ENCODE assay signal across 9 cellular contexts in the genomic region with DNA sequence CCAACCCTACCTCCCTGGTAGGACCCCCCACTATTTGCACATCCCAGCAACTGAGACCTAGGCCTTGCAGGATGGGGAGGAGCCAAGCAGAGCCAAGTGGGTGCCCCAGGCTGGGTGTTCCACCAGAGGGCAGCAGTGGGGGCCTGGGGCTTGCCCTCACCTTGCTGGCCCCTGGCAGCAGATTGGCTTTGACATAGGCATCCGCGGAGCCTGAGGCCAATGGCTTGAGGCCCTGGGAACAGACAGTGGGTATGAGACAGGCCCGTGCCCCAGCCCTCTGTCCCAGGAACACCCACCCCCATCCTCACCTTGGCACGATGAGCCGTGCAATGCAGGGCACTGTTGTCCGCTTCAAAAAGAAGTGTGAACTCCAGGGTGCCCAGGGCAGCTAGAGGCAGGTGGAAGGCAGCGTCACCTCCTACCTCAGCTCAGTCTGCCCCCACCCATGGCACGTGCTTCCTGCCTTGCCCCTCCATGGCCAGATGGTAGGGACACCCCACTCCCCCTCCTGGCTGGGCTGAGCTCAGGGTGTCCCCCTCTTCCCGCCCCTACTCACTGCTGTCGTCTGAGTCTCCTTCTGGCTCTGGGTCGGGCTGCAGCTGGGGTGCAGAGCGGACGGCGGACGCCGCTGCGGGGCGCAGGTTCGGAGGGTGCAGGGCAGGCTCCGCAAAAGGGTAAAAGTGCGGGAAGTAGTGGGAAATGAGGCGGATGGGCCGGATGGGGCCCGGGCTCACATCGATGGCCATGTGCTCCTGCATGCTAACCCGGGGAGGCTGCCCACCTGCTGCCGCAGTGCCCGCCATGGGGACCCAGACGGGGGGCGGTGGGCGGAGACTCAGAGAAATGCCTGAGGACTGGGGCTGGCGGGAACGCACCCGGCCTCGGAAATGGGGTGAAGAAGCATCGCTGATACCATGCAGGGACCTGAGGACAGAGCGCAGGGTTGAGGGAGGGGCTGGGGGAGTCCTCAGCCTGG. TPM values are rescaled to one million over a fixed set of nuclear protein-coding genes. Genes with fewer than 3 reads are reported as not detected.
DNase-seq lines count a peak whose midpoint lies in the region; ATAC-seq lines count a peak whose summit lies in the region.
"Had no signal": no experiment of that assay in that cellular context is flagged by ENCODE, and none has a peak within 500 bp of the region (broad histone marks: within the 10 kb centered on the region; RNA-seq: fewer than 3 reads in every experiment).

No MANE protein-coding gene starts in this region.

- H3K9me3 Mint-ChIP-seq in activated CD8-positive, alpha-beta memory T cell treated with anti-CD3 and anti-CD28 coated beads, Interleukin-2, amount 10 ng/mL, durations not matched to agents 7 days and 5 days (ENCODE audit: low read depth), result no peaks in the 10 kb centered on the region

- peaks cover 7% of the 10 kb centered on the region for H3K36me3 Mint-ChIP-seq in activated CD8-positive, alpha-beta memory T cell treated with anti-CD3 and anti-CD28 coated beads, Interleukin-2, amount 10 ng/mL, durations not matched to agents 7 days and 5 days

- ATAC-seq in activated CD8-positive, alpha-beta memory T cell treated with anti-CD3 and anti-CD28 coated beads, Interleukin-2, amount 10 ng/mL, durations not matched to agents 7 days and 5 days, result peak; percentile 57
- ATAC-seq in HG03175 (IDR thresholded peaks at IDR 0.05; ENCODE audit: unreplicated experiment) (no peak), HG03039 (IDR thresholded peaks at IDR 0.05; ENCODE audit: unreplicated experiment) (no peak)

- peak overlapping the region; percentile 94 for H3K27ac Mint-ChIP-seq in activated CD8-positive, alpha-beta memory T cell treated with anti-CD3 and anti-CD28 coated beads, Interleukin-2, amount 10 ng/mL, durations not matched to agents 7 days and 5 days

- peaks cover 37% of the 10 kb centered on the region for H3K4me1 Mint-ChIP-seq in activated CD8-positive, alpha-beta memory T cell treated with anti-CD3 and anti-CD28 coated beads, Interleukin-2, amount 10 ng/mL, durations not matched to agents 7 days and 5 days

- DNase-seq in NCI-H2196 (lab: John Stamatoyannopoulos, UW; ENCODE audit: unreplicated experiment) (peak; percentile 52), NCI-H2196 treated with DMSO at 0.1 percent for 48 hours (lab: John Stamatoyannopoulos, UW; ENCODE audit: unreplicated experiment) (no peak), NCI-H2171 (lab: John Stamatoyannopoulos, UW) (peak; percentile 29), glomerular visceral epithelial cell (ENCODE audit: extremely low spot score) (peak; percentile 45)
- DNase-seq in activated CD8-positive, alpha-beta memory T cell treated with anti-CD3 and anti-CD28 coated beads, Interleukin-2, amount 10 ng/mL, durations not matched to agents 7 days and 5 days, result peak; percentile 83
- DNase-seq in stimulated activated CD4-positive, alpha-beta T cell treated with anti-CD3 and anti-CD28 coated beads, Interleukin-1b, Interleukin-23, amount 100 ng/mL, for 4 hours (ENCODE audit: low read depth in 2 of 2), result peak; percentile 29 to 45

- peaks cover 9% of the 10 kb centered on the region for H3K27me3 Mint-ChIP-seq in activated CD8-positive, alpha-beta memory T cell treated with anti-CD3 and anti-CD28 coated beads, Interleukin-2, amount 10 ng/mL, durations not matched to agents 7 days and 5 days

- H3K4me3 Mint-ChIP-seq in activated CD8-positive, alpha-beta memory T cell treated with anti-CD3 and anti-CD28 coated beads, Interleukin-2, amount 10 ng/mL, durations not matched to agents 7 days and 5 days, result peak overlapping the region; percentile 37

- CTCF ChIA-PET in activated CD8-positive, alpha-beta memory T cell treated with anti-CD3 and anti-CD28 coated beads, Interleukin-2, amount 10 ng/mL, durations not matched to agents 7 days and 5 days (lab: Charles Lee), result interaction anchor here (0.6 to 7.5 kb wide), 12 partner anchors 8 to 733 kb away, joined by 3 to 111 read pairs (median 3); a partner anchor contains a TSS

RNA-seq across cellular contexts. Expression of a gene that starts 9.0 kb away (rescaled TPM):
- 100 to 1,000 TPM; 239 to 252 TPM for total RNA-seq in activated CD8-positive, alpha-beta memory T cell treated with anti-CD3 and anti-CD28 coated beads, Interleukin-2, amount 10 ng/mL, durations not matched to agents 7 days and 5 days

RNA-seq across cellular contexts. Expression of a gene that starts 14.0 kb away (rescaled TPM):
- total RNA-seq in activated CD8-positive, alpha-beta memory T cell treated with anti-CD3 and anti-CD28 coated beads, Interleukin-2, amount 10 ng/mL, durations not matched to agents 7 days and 5 days, result 10 to 100 TPM; 15.3 to 16.7 TPM

RNA-seq across cellular contexts. Expression of a gene that starts 23.8 kb away (rescaled TPM):
- not detected for total RNA-seq in activated CD8-positive, alpha-beta memory T cell treated with anti-CD3 and anti-CD28 coated beads, Interleukin-2, amount 10 ng/mL, durations not matched to agents 7 days and 5 days
- total RNA-seq: temporal lobe had no signal

RNA-seq across cellular contexts. Expression of a gene that starts 32.1 kb away (rescaled TPM):
- total RNA-seq in activated CD8-positive, alpha-beta memory T cell treated with anti-CD3 and anti-CD28 coated beads, Interleukin-2, amount 10 ng/mL, durations not matched to agents 7 days and 5 days, result 100 to 1,000 TPM; 339 to 406 TPM

RNA-seq across cellular contexts. Expression of a gene that starts 34.8 kb away (rescaled TPM):
- under 1 TPM; 0.53 to 0.75 TPM for total RNA-seq in activated CD8-positive, alpha-beta memory T cell treated with anti-CD3 and anti-CD28 coated beads, Interleukin-2, amount 10 ng/mL, durations not matched to agents 7 days and 5 days
- total RNA-seq: temporal lobe had no signal
